In the genomic region with DNA sequence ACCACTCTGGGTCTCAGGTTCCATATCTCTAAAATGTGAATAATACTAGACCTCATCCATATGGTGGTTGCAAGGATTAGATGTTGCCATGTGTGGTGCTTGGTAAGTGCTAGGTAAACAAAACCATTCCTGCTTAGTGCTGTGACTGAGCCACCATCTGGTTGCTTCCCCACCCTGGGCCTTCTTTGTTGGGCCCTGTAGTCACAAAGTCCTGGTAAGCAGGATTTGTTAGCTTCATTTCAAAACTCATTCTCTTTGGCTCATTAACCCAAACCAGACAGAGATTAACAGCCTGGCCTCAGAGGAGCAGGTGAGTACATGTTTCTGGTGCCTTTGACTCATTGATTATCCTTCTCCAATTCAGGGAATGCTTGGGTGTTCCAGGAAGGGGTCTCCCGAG, we compare ENCODE assay signal across 16 cellular contexts.
DNase-seq lines count a peak whose midpoint lies in the region; ATAC-seq and TF ChIP-seq lines count a peak whose summit lies in the region.
"Had no signal": no experiment of that assay in that cellular context is flagged by ENCODE, and none has a peak within 500 bp of the region (broad histone marks: within the 10 kb centered on the region; RNA-seq: fewer than 3 reads in every experiment).

No MANE protein-coding gene starts in this region.

- 54% methylated on average over 1 of the region's 1 CpG for WGBS in mammary epithelial cell (ENCODE audit: low coverage, missing lambda C conversion rate)
- 83% methylated on average over 1 of the region's 1 CpG for WGBS in smooth muscle cell (ENCODE audit: low lambda C conversion rate)

- ATAC-seq in GM18873 (IDR thresholded peaks at IDR 0.05; ENCODE audit: low FRiP score, unreplicated experiment) (no peak), HG03159 (IDR thresholded peaks at IDR 0.05; ENCODE audit: unreplicated experiment) (no peak)
- ATAC-seq: activated CD4-positive, alpha-beta T cell treated with anti-CD3 and anti-CD28 coated beads for 36 hours had no signal

- H4K20me1 ChIP-seq in mammary epithelial cell (ENCODE audit: insufficient read depth, low read length) (no peaks in the 10 kb centered on the region), smooth muscle cell (ENCODE audit: low read depth) (no peaks in the 10 kb centered on the region)

- H3K4me3 ChIP-seq in mammary epithelial cell (replicated peaks in 1 of 3; ENCODE audit: insufficient read depth in 1 of 3, low read depth in 2 of 3, low read length in 3 of 3) = no peak overlapping the region
- no peak overlapping the region for H3K4me3 ChIP-seq in smooth muscle cell
- H3K4me3 ChIP-seq: cardiac muscle cell, prostate gland had no signal

- H3K9me3 ChIP-seq in mammary epithelial cell (replicated peaks; ENCODE audit: insufficient read depth, low read length) (no peaks in the 10 kb centered on the region), smooth muscle cell (replicated peaks; ENCODE audit: low read depth) (no peaks in the 10 kb centered on the region)
- H3K9me3 ChIP-seq: prostate gland had no signal

- peak overlapping the region; percentile 10 for H3K27ac Mint-ChIP-seq in activated T-cell treated with anti-CD3 and anti-CD28 coated beads, Interleukin-2, amount 50 U/mL, for 24 hours

- peaks cover 4% of the 10 kb centered on the region for H3K9me3 Mint-ChIP-seq in activated T-cell treated with anti-CD3 and anti-CD28 coated beads, Interleukin-2, amount 50 U/mL, for 24 hours

- H3K4me3 Mint-ChIP-seq in activated T-cell treated with anti-CD3 and anti-CD28 coated beads, Interleukin-2, amount 50 U/mL, for 24 hours = no peak overlapping the region
- H3K4me3 Mint-ChIP-seq: activated CD4-positive, alpha-beta T cell treated with anti-CD3 and anti-CD28 coated beads for 36 hours had no signal

- no peaks in the 10 kb centered on the region for H3K27me3 Mint-ChIP-seq in activated T-cell treated with anti-CD3 and anti-CD28 coated beads, Interleukin-2, amount 50 U/mL, for 24 hours
- H3K27me3 Mint-ChIP-seq: activated CD4-positive, alpha-beta T cell treated with anti-CD3 and anti-CD28 coated beads for 36 hours had no signal

- no peak for DNase-seq in activated T-cell treated with anti-CD3 and anti-CD28 coated beads, Interleukin-2, amount 50 U/mL, for 24 hours
- no peak for DNase-seq in activated T-cell treated with anti-CD3 and anti-CD28 coated beads, Interleukin-2, amount 50 U/mL, for 1 hour
- DNase-seq in NCI-H2171 treated with DMSO at 0.1 percent for 48 hours (lab: John Stamatoyannopoulos, UW) = peak; percentile 95
- peak; percentile 71 for DNase-seq in mammary epithelial cell
- no peak for DNase-seq in smooth muscle cell (lab: John Stamatoyannopoulos, UW; ENCODE audit: unreplicated experiment)
- no peak for DNase-seq in EL
- DNase-seq: activated CD4-positive, alpha-beta T cell treated with anti-CD3 and anti-CD28 coated beads for 36 hours; activated effector memory CD4-positive, alpha-beta T cell treated with Interleukin-2 at 50 U/mL for 16 hours; hypothalamus; MM.1S; stimulated activated naive CD4-positive, alpha-beta T cell treated with Interleukin-2 at 50 U/mL for 16 hours; SW 1271 had no signal

- H2AFZ ChIP-seq in mammary epithelial cell (ENCODE audit: low read depth, low read length) = no peak overlapping the region
- H2AFZ ChIP-seq in smooth muscle cell (ENCODE audit: low read depth) = no peak overlapping the region

- H3K9ac ChIP-seq in mammary epithelial cell (ENCODE audit: insufficient read depth, low read length) = no peak overlapping the region
- peak overlapping the region; percentile 71 for H3K9ac ChIP-seq in smooth muscle cell (ENCODE audit: low read depth)

- H3K36me3 ChIP-seq in mammary epithelial cell (ENCODE audit: insufficient read depth, low read length) (no peaks in the 10 kb centered on the region), smooth muscle cell (ENCODE audit: low read depth) (no peaks in the 10 kb centered on the region)
- H3K36me3 ChIP-seq: cardiac muscle cell, prostate gland had no signal

- H3K79me2 ChIP-seq in mammary epithelial cell (ENCODE audit: insufficient read depth, low read length) (no peaks in the 10 kb centered on the region), smooth muscle cell (ENCODE audit: low read depth) (no peaks in the 10 kb centered on the region)

- H3K4me1 ChIP-seq in mammary epithelial cell (ENCODE audit: insufficient read depth, low read length) (peaks cover 25% of the 10 kb centered on the region), smooth muscle cell (ENCODE audit: low read depth) (no peaks in the 10 kb centered on the region)
- H3K4me1 ChIP-seq: prostate gland had no signal

- dilution Hi-C loops in mammary epithelial cell (cut with HindIII; ENCODE audit: low sequenced_read_pairs) = no loop called here

- CTCF ChIA-PET in mammary epithelial cell (lab: Charles Lee; ENCODE audit: low non-redundant PET) = interaction anchor here (0.6 kb wide), 1 partner anchor 497 kb away, joined by 7 read pairs; no protein-coding TSS in a partner anchor

- BruUV-seq in mammary epithelial cell (replicated peaks; lab: Mats Ljungman, UMichigan) = no TSS peak

- in situ Hi-C loops in mammary epithelial cell (cut with MboI; ENCODE audit: low sequenced_read_pairs in 2 of 2) = loop anchor here in 1 of 2 donors (25.0 kb wide), 1 partner anchor 952 kb away; no protein-coding TSS in a partner anchor

- peaks cover 72% of the 10 kb centered on the region for H3K4me1 Mint-ChIP-seq in activated T-cell treated with anti-CD3 and anti-CD28 coated beads, Interleukin-2, amount 50 U/mL, for 24 hours (ENCODE audit: low read depth)

- H3K36me3 Mint-ChIP-seq in activated T-cell treated with anti-CD3 and anti-CD28 coated beads, Interleukin-2, amount 50 U/mL, for 24 hours (ENCODE audit: low read depth) = peaks cover 20% of the 10 kb centered on the region

- no peaks in the 10 kb centered on the region for H3F3A ChIP-seq in smooth muscle cell (ENCODE audit: low read depth)

- no peak overlapping the region for H3K4me2 ChIP-seq in mammary epithelial cell (ENCODE audit: insufficient read depth, low read depth, low read length)
- H3K4me2 ChIP-seq in smooth muscle cell = no peak overlapping the region

- H3K27me3 ChIP-seq in mammary epithelial cell (ENCODE audit: insufficient read depth, low read length) (no peaks in the 10 kb centered on the region), smooth muscle cell (ENCODE audit: low read depth) (no peaks in the 10 kb centered on the region)
- H3K27me3 ChIP-seq: cardiac muscle cell had no signal

- TF ChIP-seq CTCF in mammary epithelial cell (conservative IDR thresholded peaks at IDR 0.05 in 1 of 2, IDR thresholded peaks at IDR 0.05 in 1 of 2; ENCODE audit: extremely low read depth in 1 of 2, insufficient read depth in 1 of 2, low read depth in 1 of 2, low read length in 2 of 2) (no peak), smooth muscle cell (IDR thresholded peaks at IDR 0.05; ENCODE audit: borderline replicate concordance, insufficient read depth, poor library complexity, severe bottlenecking) (no peak)

- intact Hi-C loops in mammary epithelial cell (cut with micrococcal nuclease) = loop anchor here (10.0 kb wide), 1 partner anchor 1134 kb away; no protein-coding TSS in a partner anchor

- H3K27ac ChIP-seq in mammary epithelial cell (ENCODE audit: insufficient read depth, low read depth, low read length) (peak overlapping the region; percentile 65), smooth muscle cell (ENCODE audit: low read depth) (peak overlapping the region; percentile 90)
- H3K27ac ChIP-seq: cardiac muscle cell, prostate gland had no signal

Comparison
In these comparisons a context has a peak if more than half of its experiments do, and no peak if none do; other contexts are left out.
1. DNase-seq: peak in NCI-H2171 treated with DMSO at 0.1 percent for 48 hours (single experiment) and mammary epithelial cell (single experiment); none in activated T-cell treated with anti-CD3 and anti-CD28 coated beads, Interleukin-2, amount 50 U/mL, for 24 hours (single experiment), activated T-cell treated with anti-CD3 and anti-CD28 coated beads, Interleukin-2, amount 50 U/mL, for 1 hour (single experiment), smooth muscle cell (single experiment) and EL (single experiment).